ENCODE assay signal across 23 cellular contexts in genomic region chr11:9895016-9895415, GRCh38.
DNase-seq lines count a peak whose midpoint lies in the region; TF ChIP-seq lines count a peak whose summit lies in the region.
"Had no signal": no experiment of that assay in that cellular context is flagged by ENCODE, and none has a peak within 500 bp of the region (broad histone marks: within the 10 kb centered on the region; RNA-seq: fewer than 3 reads in every experiment).

No MANE protein-coding gene starts in this region.

- H3K9me3 Mint-ChIP-seq in osteocyte (ENCODE audit: unreplicated experiment), result peaks cover 7% of the 10 kb centered on the region
- H3K9me3 Mint-ChIP-seq: activated naive CD4-positive, alpha-beta T cell treated with anti-CD3 and anti-CD28 coated beads, Interleukin-2, amount 10 ng/mL, durations not matched to agents 7 days and 5 days; natural killer cell; T-helper 2 cell treated with Interferon-gamma antibody and Interleukin-4, amounts not matched to agents 5 μg/mL and 100 μg/mL, for 36 hours had no signal

- H3K4me2 ChIP-seq in neuronal stem cell (ENCODE audit: insufficient read depth, low read length, poor library complexity, severe bottlenecking), result no peak overlapping the region

- no peaks in the 10 kb centered on the region for H3K27me3 Mint-ChIP-seq in osteocyte (ENCODE audit: unreplicated experiment)
- H3K27me3 Mint-ChIP-seq: activated naive CD4-positive, alpha-beta T cell treated with anti-CD3 and anti-CD28 coated beads, Interleukin-2, amount 10 ng/mL, durations not matched to agents 7 days and 5 days; CD8-positive, alpha-beta memory T cell; progenitor cell of endocrine pancreas had no signal

- no peak overlapping the region for H2BK5ac ChIP-seq in neuronal stem cell (ENCODE audit: low read length)

- no peak overlapping the region for H4K91ac ChIP-seq in neuronal stem cell (ENCODE audit: low read depth, low read length, poor library complexity)

- H3K4me1 ChIP-seq in neuronal stem cell (ENCODE audit: control insufficient read depth in 2 of 2, insufficient read depth in 1 of 2, low read depth in 1 of 2, low read length in 2 of 2) (no peaks in the 10 kb centered on the region), colonic mucosa (no peaks in the 10 kb centered on the region)
- H3K4me1 ChIP-seq: ascending aorta, SJCRH30 had no signal

- H2BK15ac ChIP-seq in neuronal stem cell (ENCODE audit: low read length), result no peak overlapping the region

- WGBS in neuronal stem cell (ENCODE audit: extremely low coverage in 2 of 2, insufficient read length in 2 of 2, insufficient replicate concordance in 1 of 2), 2 donors, result no CpG with 5 or more reads among the region's 1 CpG

- H3K27ac ChIP-seq in neuronal stem cell (replicated peaks; ENCODE audit: low read length) (no peak overlapping the region), colonic mucosa (no peak overlapping the region)
- H3K27ac ChIP-seq: ascending aorta, foreskin keratinocyte, SJCRH30, spleen had no signal

- no peaks in the 10 kb centered on the region for H3K27me3 ChIP-seq in neuronal stem cell (ENCODE audit: control insufficient read depth in 3 of 3, insufficient read depth in 3 of 3, low read depth in 1 of 3, low read length in 3 of 3)
- no peaks in the 10 kb centered on the region for H3K27me3 ChIP-seq in colonic mucosa
- H3K27me3 ChIP-seq: ascending aorta, foreskin keratinocyte, SJCRH30, spleen had no signal

- intact Hi-C loops in colonic mucosa (cut with DNase I), result no loop called here

- no peak overlapping the region for H3K4ac ChIP-seq in neuronal stem cell (ENCODE audit: low read length)

- H3K9me3 ChIP-seq in neuronal stem cell (replicated peaks in 1 of 2; ENCODE audit: control insufficient read depth in 2 of 2, insufficient read depth in 1 of 2, low read depth in 1 of 2, low read length in 2 of 2), result peaks cover 0 to 2% of the 10 kb centered on the region in 2 donors
- no peaks in the 10 kb centered on the region for H3K9me3 ChIP-seq in colonic mucosa
- H3K9me3 ChIP-seq: ascending aorta, SJCRH30 had no signal

- H4K8ac ChIP-seq in neuronal stem cell (ENCODE audit: low read depth, low read length), result no peak overlapping the region

- H3K79me1 ChIP-seq in neuronal stem cell (ENCODE audit: low read depth, low read length), result no peaks in the 10 kb centered on the region

- H3K18ac ChIP-seq in neuronal stem cell (ENCODE audit: low read length), result no peak overlapping the region

- no peak overlapping the region for H3K4me3 ChIP-seq in neuronal stem cell (ENCODE audit: low read length in 2 of 2)
- H3K4me3 ChIP-seq in colonic mucosa, result no peak overlapping the region
- H3K4me3 ChIP-seq: ascending aorta, SJCRH30, spleen had no signal

- no peak overlapping the region for H3K23ac ChIP-seq in neuronal stem cell (ENCODE audit: low read depth, low read length, poor library complexity)

- H3K9ac ChIP-seq in neuronal stem cell (ENCODE audit: low read depth, low read length, poor library complexity) (no peak overlapping the region), colonic mucosa (ENCODE audit: low read depth in 2 of 2, low read length in 2 of 2) (no peak overlapping the region)

- H2BK12ac ChIP-seq in neuronal stem cell (ENCODE audit: low read length), result no peak overlapping the region

- H3K36me3 Mint-ChIP-seq in osteocyte (ENCODE audit: unreplicated experiment), result peaks cover 28% of the 10 kb centered on the region
- H3K36me3 Mint-ChIP-seq: activated naive CD4-positive, alpha-beta T cell treated with anti-CD3 and anti-CD28 coated beads, Interleukin-2, amount 10 ng/mL, durations not matched to agents 7 days and 5 days; natural killer cell had no signal

- TF ChIP-seq CTCF in osteocyte (IDR thresholded peaks at IDR 0.05), result no peak
- TF ChIP-seq CTCF in colonic mucosa (IDR thresholded peaks at IDR 0.05), result no peak

- H2BK120ac ChIP-seq in neuronal stem cell (ENCODE audit: low read depth, low read length), result no peak overlapping the region

- peaks cover 33% of the 10 kb centered on the region for H3K4me1 Mint-ChIP-seq in osteocyte (ENCODE audit: unreplicated experiment)

- H3K27ac Mint-ChIP-seq in osteocyte (ENCODE audit: unreplicated experiment), result peak overlapping the region; percentile 6
- H3K27ac Mint-ChIP-seq: activated CD8-positive, alpha-beta T cell treated with anti-CD3 and anti-CD28 coated beads, Interleukin-2, amount 10 ng/mL, durations not matched to agents 7 days and 5 days; activated naive CD4-positive, alpha-beta T cell treated with anti-CD3 and anti-CD28 coated beads, Interleukin-2, amount 10 ng/mL, durations not matched to agents 7 days and 5 days; CD8-positive, alpha-beta memory T cell; natural killer cell; progenitor cell of endocrine pancreas; T-helper 2 cell treated with Interferon-gamma antibody and Interleukin-4, amounts not matched to agents 5 μg/mL and 100 μg/mL, for 36 hours had no signal

- H2AFZ ChIP-seq in neuronal stem cell (ENCODE audit: low read length), result no peak overlapping the region

- no peak overlapping the region for H2AK5ac ChIP-seq in neuronal stem cell (ENCODE audit: low read depth, low read length)

- no peak overlapping the region for H3K14ac ChIP-seq in neuronal stem cell (ENCODE audit: low read length)

- peak; percentile 40 for DNase-seq in COLO829 (ENCODE audit: low spot score)
- DNase-seq in HT1080 (ENCODE audit: low read depth), result peak; percentile 46
- DNase-seq in amniotic epithelial cell (ENCODE audit: low read depth), result peak; percentile 67
- DNase-seq in osteocyte (ENCODE audit: extremely low spot score, unreplicated experiment), result no peak
- no peak for DNase-seq in inferior parietal cortex (ENCODE audit: extremely low spot score)
- DNase-seq in neuronal stem cell (ENCODE audit: low spot score), result no peak
- no peak for DNase-seq in colonic mucosa
- no peak for DNase-seq in ecto neural progenitor cell (ENCODE audit: low spot score)
- DNase-seq: activated CD4-positive, CD25-positive, alpha-beta regulatory T cell; activated CD8-positive, alpha-beta T cell treated with anti-CD3 and anti-CD28 coated beads, Interleukin-2, amount 10 ng/mL, durations not matched to agents 7 days and 5 days; activated naive CD4-positive, alpha-beta T cell treated with anti-CD3 and anti-CD28 coated beads, Interleukin-2, amount 10 ng/mL, durations not matched to agents 7 days and 5 days; activated T-cell treated with anti-CD3 and anti-CD28 coated beads, Interleukin-2, amount 50 U/mL, for 4 hours; CD8-positive, alpha-beta memory T cell; DMS79; natural killer cell; NCI-H1417 treated with DMSO at 0.1 percent for 48 hours; SJCRH30; spleen; stimulated activated CD4-positive, alpha-beta T cell treated with anti-CD3 and anti-CD28 coated beads, Interleukin-4, amount 100 ng/mL, for 4 hours had no signal

- H3K36me3 ChIP-seq in neuronal stem cell (replicated peaks in 1 of 2; ENCODE audit: control insufficient read depth in 2 of 2, insufficient read depth in 2 of 2, low read length in 2 of 2) (peaks cover 0 to 15% of the 10 kb centered on the region in 2 donors), colonic mucosa (no peaks in the 10 kb centered on the region)
- H3K36me3 ChIP-seq: SJCRH30 had no signal

- no peak overlapping the region for H3K4me3 Mint-ChIP-seq in osteocyte (ENCODE audit: unreplicated experiment)
- H3K4me3 Mint-ChIP-seq: activated CD8-positive, alpha-beta T cell treated with anti-CD3 and anti-CD28 coated beads, Interleukin-2, amount 10 ng/mL, durations not matched to agents 7 days and 5 days; activated naive CD4-positive, alpha-beta T cell treated with anti-CD3 and anti-CD28 coated beads, Interleukin-2, amount 10 ng/mL, durations not matched to agents 7 days and 5 days; activated T-cell treated with anti-CD3 and anti-CD28 coated beads, Interleukin-2, amount 50 U/mL, for 4 hours; CD8-positive, alpha-beta memory T cell; natural killer cell; T-helper 2 cell treated with Interferon-gamma antibody and Interleukin-4, amounts not matched to agents 5 μg/mL and 100 μg/mL, for 36 hours had no signal

Comparison
In these comparisons a context has a peak if more than half of its experiments do, and no peak if none do; other contexts are left out.
1. DNase-seq: peak in COLO829 (single experiment), HT1080 (single experiment) and amniotic epithelial cell (single experiment); none in osteocyte (single experiment), inferior parietal cortex (single experiment), neuronal stem cell (single experiment), colonic mucosa (single experiment) and ecto neural progenitor cell (single experiment).